In the genomic region with DNA sequence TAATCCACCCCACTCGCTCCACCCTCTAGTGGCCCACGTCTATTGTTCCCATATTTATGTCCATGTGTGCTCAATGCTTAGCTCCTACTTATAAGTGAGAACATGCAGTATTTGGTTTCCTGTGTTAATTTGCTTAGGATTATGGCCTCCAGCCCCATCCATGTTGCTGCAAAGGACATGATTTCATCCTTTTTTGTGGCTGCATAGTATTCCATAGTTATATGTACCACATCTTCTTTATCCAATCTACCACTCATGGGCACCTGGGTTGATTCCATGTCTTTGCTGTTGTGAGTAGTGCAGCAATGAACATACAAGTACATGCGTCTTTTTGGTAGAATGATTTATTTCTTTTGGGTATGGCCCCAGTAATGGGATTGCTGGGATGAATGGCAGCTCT, we compare ENCODE assay signal across 34 cellular contexts.
"Had no signal": no experiment of that assay in that cellular context is flagged by ENCODE, and none has a peak within 500 bp of the region (broad histone marks: within the 10 kb centered on the region; RNA-seq: fewer than 3 reads in every experiment).

No MANE protein-coding gene starts in this region.

- H3K9ac ChIP-seq: KMS-11 had no signal

- H3K4me2 ChIP-seq: KMS-11 had no signal

- H3K27me3 ChIP-seq: MG63 had no signal

- H3K36me3 ChIP-seq: MG63 had no signal

- H3K27ac ChIP-seq: KMS-11 had no signal

- H3K4me3 ChIP-seq: MG63 had no signal

- DNase-seq: Karpas-422, Kasumi-1, MG63, MM.1S, MV-4-11, NCI-H1048, NCI-H1092, NCI-H1092 treated with DMSO at 0.1 percent for 48 hours, NCI-H1105, NCI-H1105 treated with DMSO at 0.1 percent for 48 hours, NCI-H1417, NCI-H1417 treated with DMSO at 0.1 percent for 48 hours, NCI-H1436, NCI-H1436 treated with DMSO at 0.1 percent for 48 hours, NCI-H146, NCI-H1694, NCI-H1694 treated with DMSO at 0.1 percent for 48 hours, NCI-H187, NCI-H187 treated with DMSO at 0.1 percent for 48 hours, NCI-H1930, NCI-H2029, NCI-H2029 treated with DMSO at 0.1 percent for 48 hours, NCI-H2081, NCI-H2081 treated with DMSO at 0.1 percent for 48 hours, NCI-H2107, NCI-H2171, NCI-H2171 treated with DMSO at 0.1 percent for 48 hours, NCI-H2227 treated with DMSO at 0.1 percent for 48 hours, NCI-H226, NCI-H345, NCI-H446, NCI-H446 treated with DMSO at 0.1 percent for 48 hours, NCI-H510A had no signal
